Comparison of ENCODE assay signal across 19 cellular contexts in genomic region chr22:17154971-17155370, GRCh38. TPM values are rescaled to one million over a fixed set of nuclear protein-coding genes. Genes with fewer than 3 reads are reported as not detected.
DNase-seq lines count a peak whose midpoint lies in the region; ATAC-seq and TF ChIP-seq lines count a peak whose summit lies in the region.
"Had no signal": no experiment of that assay in that cellular context is flagged by ENCODE, and none has a peak within 500 bp of the region (broad histone marks: within the 10 kb centered on the region; RNA-seq: fewer than 3 reads in every experiment).

No MANE protein-coding gene starts in this region.

- POLR2A ChIA-PET in CD4-positive, alpha-beta T cell (lab: Charles Lee): no interaction called here
- POLR2A ChIA-PET in WTC11 (lab: Charles Lee): no interaction called here

- peak overlapping the region; percentile 51 for H3K4me3 Mint-ChIP-seq in CD4-positive, alpha-beta T cell
- no peak overlapping the region for H3K4me3 Mint-ChIP-seq in WTC11
- H3K4me3 Mint-ChIP-seq: B cell; CD8-positive, alpha-beta T cell had no signal

- no peaks in the 10 kb centered on the region for H3K27me3 ChIP-seq in CD4-positive, alpha-beta T cell (ENCODE audit: control insufficient read depth, insufficient read depth, low read length)

- H3K27ac ChIP-seq in CD4-positive, alpha-beta T cell (ENCODE audit: low read depth, low read length): no peak overlapping the region
- H3K27ac ChIP-seq: 22Rv1 had no signal

- no peak for ATAC-seq in CD4-positive, alpha-beta T cell (ENCODE audit: poor library complexity)
- ATAC-seq in WTC11: no peak
- ATAC-seq in left colon: no peak
- ATAC-seq: CD8-positive, alpha-beta T cell had no signal

- H3K4me1 Mint-ChIP-seq in CD4-positive, alpha-beta T cell (ENCODE audit: low read depth): peaks cover 54% of the 10 kb centered on the region
- peaks cover 37% of the 10 kb centered on the region for H3K4me1 Mint-ChIP-seq in WTC11

- CTCF ChIA-PET in CD4-positive, alpha-beta T cell (lab: Charles Lee): interaction anchor here (0.6 kb wide), 1 partner anchor 474 kb away, joined by 3 read pairs; no protein-coding TSS in a partner anchor
- CTCF ChIA-PET in WTC11 (lab: Charles Lee): interaction anchor here (0.7 to 2.8 kb wide), 6 partner anchors 17 to 97 kb away, joined by 3 to 8 read pairs (median 4); no protein-coding TSS in a partner anchor

- H3K4me3 ChIP-seq in fibroblast of mammary gland (ENCODE audit: control insufficient read depth, low read depth, low read length): no peak overlapping the region

- peaks cover 18% of the 10 kb centered on the region for H3K36me3 Mint-ChIP-seq in CD4-positive, alpha-beta T cell (ENCODE audit: low read depth)
- peaks cover 4% of the 10 kb centered on the region; the same call in 1 of the 2 replicates for H3K36me3 Mint-ChIP-seq in WTC11

- DNase-seq in NOMO-1 (lab: John Stamatoyannopoulos, UW; ENCODE audit: unreplicated experiment in 2 of 2) (peak; percentile 7 to 12), NOMO-1 treated with dmso at 0.1 percent for 144 hours (lab: John Stamatoyannopoulos, UW; ENCODE audit: unreplicated experiment) (no peak), WTC11 (ENCODE audit: low spot score) (no peak), fibroblast of mammary gland (ENCODE audit: low read depth) (peak; percentile 16), left colon (no peak), GM10266 (ENCODE audit: extremely low spot score) (no peak), NCI-H526 treated with DMSO at 0.1 percent for 48 hours (lab: John Stamatoyannopoulos, UW) (no peak)
- DNase-seq in CD4-positive, alpha-beta T cell: no peak
- DNase-seq: Calu3; CD8-positive, alpha-beta T cell; GOT3; NCI-H1417; NCI-H187; NCI-H2227 treated with DMSO at 0.1 percent for 48 hours; NCI-H524 treated with DMSO at 0.1 percent for 48 hours; OCI-M1; Right ventricle myocardium superior had no signal

- H3K27ac Mint-ChIP-seq in CD4-positive, alpha-beta T cell: no peak overlapping the region
- peak overlapping the region; percentile 49; the same call in 1 of the 2 replicates for H3K27ac Mint-ChIP-seq in WTC11
- H3K27ac Mint-ChIP-seq: B cell; CD8-positive, alpha-beta T cell had no signal

- intact Hi-C loops in CD4-positive, alpha-beta T cell (cut with DNase I, micrococcal nuclease): loop anchor here (5.0 kb wide), 2 partner anchors 38 to 472 kb away; partner anchors contain the start of gene ATP6V1E1 (in 1 of the 2)
- intact Hi-C loops in left colon (cut with DNase I, micrococcal nuclease): loop anchor here in 1 of 2 donors (10.0 kb wide), 1 partner anchor 60 kb away; no protein-coding TSS in a partner anchor

- H3K9me3 Mint-ChIP-seq in CD4-positive, alpha-beta T cell: no peaks in the 10 kb centered on the region
- no peaks in the 10 kb centered on the region for H3K9me3 Mint-ChIP-seq in WTC11
- H3K9me3 Mint-ChIP-seq: CD8-positive, alpha-beta T cell had no signal

- H3K27me3 Mint-ChIP-seq in CD4-positive, alpha-beta T cell: no peaks in the 10 kb centered on the region
- peaks cover 5% of the 10 kb centered on the region; the same call in 1 of the 2 replicates for H3K27me3 Mint-ChIP-seq in WTC11 (ENCODE audit: low read depth)
- H3K27me3 Mint-ChIP-seq: B cell had no signal

- no peak for TF ChIP-seq CTCF in CD4-positive, alpha-beta T cell (IDR thresholded peaks at IDR 0.05)
- no peak for TF ChIP-seq CTCF in WTC11 (IDR thresholded peaks at IDR 0.05)
- TF ChIP-seq CTCF in fibroblast of mammary gland (conservative IDR thresholded peaks at IDR 0.05; ENCODE audit: control insufficient read depth, insufficient read depth, low read depth, low read length): no peak
- no peak for TF ChIP-seq CTCF in GM10266 (IDR thresholded peaks at IDR 0.05; ENCODE audit: control insufficient read depth, insufficient read depth, low read depth, missing control alignments)

- H3K9me3 ChIP-seq in CD4-positive, alpha-beta T cell (ENCODE audit: control insufficient read depth, low read length): no peaks in the 10 kb centered on the region

TF ChIP-seq in WTC11, 78 proteins besides CTCF, POLR2A, EP300 and RAD21:
- TF ChIP-seq AR (CRISPR knock-in tag; IDR thresholded peaks at IDR 0.05): no peak
- no peak for TF ChIP-seq ZNF532 (CRISPR knock-in tag; IDR thresholded peaks at IDR 0.05; ENCODE audit: borderline replicate concordance)

RNA-seq across cellular contexts. Expression of gene HDHD5, which starts 4.1 kb away (rescaled TPM):
- total RNA-seq in CD4-positive, alpha-beta T cell: 10 to 100 TPM; 11.0 to 11.6 TPM
- total RNA-seq in WTC11 (2021): 84.0 to 114 TPM (median 110 TPM) in 3 replicates
- 10 to 100 TPM; 29.0 to 41.8 TPM for total RNA-seq in left colon

RNA-seq across cellular contexts. Expression of gene TMEM121B, which starts 33.8 kb away (rescaled TPM):
- total RNA-seq in CD4-positive, alpha-beta T cell: under 1 TPM; 0.05 to 0.08 TPM
- total RNA-seq in WTC11 (2021): 7.5 to 8.3 TPM (median 7.7 TPM) in 3 replicates
- under 1 TPM; 0.15 to 0.42 TPM for total RNA-seq in left colon

Comparison
In these comparisons a context has a peak if more than half of its experiments do, and no peak if none do; other contexts are left out.
1. DNase-seq: peak in NOMO-1 (2 of 2) and fibroblast of mammary gland (single experiment); none in NOMO-1 treated with dmso at 0.1 percent for 144 hours (single experiment), CD4-positive, alpha-beta T cell (0 of 10), WTC11 (single experiment), left colon (0 of 2), GM10266 (single experiment) and NCI-H526 treated with DMSO at 0.1 percent for 48 hours (single experiment).